1 cellular context compared by ENCODE assay signal in the genomic region with DNA sequence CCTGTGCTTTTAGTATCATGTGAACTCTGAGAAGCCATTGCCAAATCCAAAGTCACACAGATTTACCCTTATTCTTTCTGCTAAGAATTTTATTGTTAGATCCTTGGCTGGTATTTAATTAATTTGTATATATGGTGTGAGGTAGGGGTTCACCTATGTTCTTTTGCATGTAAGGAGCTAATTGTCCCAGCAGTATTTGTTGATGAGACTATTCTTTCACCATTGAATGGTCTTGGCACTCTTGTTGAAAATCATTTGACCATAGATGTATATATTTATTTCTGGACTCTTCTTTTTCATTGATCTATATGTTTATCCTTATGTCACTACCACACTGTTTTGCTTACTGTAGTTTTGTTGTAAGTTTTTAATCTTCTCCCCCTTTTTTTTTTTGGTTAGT.
A peak's percentile ranks its signal among the peaks of the same experiment; 100 is the strongest.
TF ChIP-seq lines count a peak whose summit lies in the region.

No MANE protein-coding gene starts in this region.

TF ChIP-seq in HepG2, 621 proteins besides CTCF, POLR2A, EP300 and RAD21 (continued from another document):
- TF ChIP-seq, protein P1, sequence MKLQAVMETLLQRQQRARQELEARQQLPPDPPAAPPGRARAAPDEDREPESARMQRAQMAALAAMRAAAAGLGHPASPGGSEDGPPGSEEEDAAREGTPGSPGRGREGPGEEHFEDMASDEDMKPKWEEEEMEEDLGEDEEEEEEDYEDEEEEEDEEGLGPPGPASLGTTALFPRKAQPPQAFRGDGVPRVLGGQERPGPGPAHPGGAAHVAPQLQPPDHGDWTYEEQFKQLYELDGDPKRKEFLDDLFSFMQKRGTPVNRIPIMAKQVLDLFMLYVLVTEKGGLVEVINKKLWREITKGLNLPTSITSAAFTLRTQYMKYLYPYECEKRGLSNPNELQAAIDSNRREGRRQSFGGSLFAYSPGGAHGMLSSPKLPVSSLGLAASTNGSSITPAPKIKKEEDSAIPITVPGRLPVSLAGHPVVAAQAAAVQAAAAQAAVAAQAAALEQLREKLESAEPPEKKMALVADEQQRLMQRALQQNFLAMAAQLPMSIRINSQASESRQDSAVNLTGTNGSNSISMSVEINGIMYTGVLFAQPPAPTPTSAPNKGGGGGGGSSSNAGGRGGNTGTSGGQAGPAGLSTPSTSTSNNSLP (IDR thresholded peaks at IDR 0.05; ENCODE audit: low read depth, low read length), result peak; percentile 10; the same call in 1 of the 2 replicates
- TF ChIP-seq ZFAT (CRISPR knock-in tag; conservative IDR thresholded peaks at IDR 0.05) (0 out of 2 replicates have a peak, but pooled peaks have one; percentile 30), RAD51 (IDR thresholded peaks at IDR 0.05; ENCODE audit: borderline replicate concordance) (peak; percentile 26; the same call in 1 of the 2 replicates), ATM (IDR thresholded peaks at IDR 0.05; ENCODE audit: borderline replicate concordance) (no peak), ZBTB21 (CRISPR knock-in tag; IDR thresholded peaks at IDR 0.05) (no peak)
